Comparison of ENCODE assay signal across 30 cellular contexts in genomic region chr6:117932001-117932400, GRCh38.
"Had no signal": no experiment of that assay in that cellular context is flagged by ENCODE, and none has a peak within 500 bp of the region (broad histone marks: within the 10 kb centered on the region; RNA-seq: fewer than 3 reads in every experiment).

No MANE protein-coding gene starts in this region.

- H3K9me3 ChIP-seq: adrenal gland, ascending aorta, body of pancreas had no signal

- DNase-seq: activated effector memory CD4-positive, alpha-beta T cell treated with anti-CD3 and anti-CD28 coated beads, Interleukin-2, amount 50 U/mL, for 16 hours; activated effector memory CD4-positive, alpha-beta T cell treated with Interleukin-2 at 50 U/mL for 16 hours; activated gamma-delta T cell; activated gamma-delta T cell treated with Interleukin-2 at 50 U/mL for 16 hours; activated naive CD4-positive, alpha-beta T cell; activated naive CD4-positive, alpha-beta T cell treated with anti-CD3 and anti-CD28 coated beads for 36 hours; activated naive CD4-positive, alpha-beta T cell treated with anti-CD3 and anti-CD28 coated beads, Interleukin-2, amount 10 ng/mL, durations not matched to agents 7 days and 5 days; activated naive CD4-positive, alpha-beta T cell treated with anti-CD3 and anti-CD28 coated beads, Interleukin-2, amount 50 U/mL, for 16 hours; activated naive CD4-positive, alpha-beta T cell treated with Interleukin-2 at 50 U/mL for 16 hours; activated naive CD8-positive, alpha-beta T cell treated with anti-CD3 and anti-CD28 coated beads for 36 hours; activated naive CD8-positive, alpha-beta T cell treated with anti-CD3 and anti-CD28 coated beads, Interleukin-2, amount 10 ng/mL, durations not matched to agents 7 days and 5 days; activated naive CD8-positive, alpha-beta T cell treated with anti-CD3 and anti-CD28 coated beads, Interleukin-2, amount 50 U/mL, for 24 hours; activated T-cell treated with anti-CD3 and anti-CD28 coated beads, Interleukin-2, amount 50 U/mL, for 1 hour; activated T-cell treated with anti-CD3 and anti-CD28 coated beads, Interleukin-2, amount 50 U/mL, for 24 hours; activated T-cell treated with anti-CD3 and anti-CD28 coated beads, Interleukin-2, amount 50 U/mL, for 4 hours; activated T-cell treated with anti-CD3 and anti-CD28 coated beads, Interleukin-2, amount 50 U/mL, for 48 hours; activated T-cell treated with anti-CD3 and anti-CD28 coated beads, Interleukin-2, amount 50 U/mL, for 72 hours; adrenal gland; amniotic stem cell; amygdala; anterior cingulate cortex; aorta; body of pancreas; brain microvascular endothelial cell; caudate nucleus; central memory CD4-positive, alpha-beta T cell; cerebellar nuclear complex had no signal

- H3K27ac ChIP-seq: adrenal gland, ascending aorta, body of pancreas, brain microvascular endothelial cell, breast epithelium, cardiac muscle cell had no signal

- H3K4me1 ChIP-seq: adrenal gland, ascending aorta, body of pancreas, breast epithelium had no signal

- H3K27me3 ChIP-seq: adrenal gland, ascending aorta, body of pancreas, brain microvascular endothelial cell, breast epithelium, cardiac muscle cell had no signal

- H3K4me3 ChIP-seq: adrenal gland, ascending aorta, body of pancreas, breast epithelium, cardiac muscle cell had no signal

- H3K36me3 ChIP-seq: adrenal gland, ascending aorta, brain microvascular endothelial cell, breast epithelium, cardiac muscle cell had no signal
